ENCODE assay signal across 22 cellular contexts in genomic region chr9:70949239-70949638, GRCh38.
A peak's percentile ranks its signal among the peaks of the same experiment; 100 is the strongest.
DNase-seq lines count a peak whose midpoint lies in the region; ATAC-seq lines count a peak whose summit lies in the region.
"Had no signal": no experiment of that assay in that cellular context is flagged by ENCODE, and none has a peak within 500 bp of the region (broad histone marks: within the 10 kb centered on the region; RNA-seq: fewer than 3 reads in every experiment).

No MANE protein-coding gene starts in this region.

- peak; percentile 50 for DNase-seq in RPMI8226
- no peak for DNase-seq in ecto neural progenitor cell (ENCODE audit: low spot score)
- no peak for DNase-seq in NCI-H748 (lab: John Stamatoyannopoulos, UW; ENCODE audit: unreplicated experiment)
- no peak for DNase-seq in NCI-H446 treated with DMSO at 0.1 percent for 48 hours (lab: John Stamatoyannopoulos, UW)
- DNase-seq: activated CD8-positive, alpha-beta memory T cell treated with anti-CD3 and anti-CD28 coated beads for 24 hours; activated gamma-delta T cell treated with Interleukin-2 at 50 U/mL for 16 hours; activated naive CD8-positive, alpha-beta T cell treated with anti-CD3 and anti-CD28 coated beads, Interleukin-2, amount 50 U/mL, for 24 hours; activated T-cell treated with anti-CD3 and anti-CD28 coated beads, Interleukin-2, amount 50 U/mL, for 1 hour; Calu3; kidney glomerular epithelial cell; lower lobe of right lung; mucosa of descending colon; NCI-H1417 treated with DMSO at 0.1 percent for 48 hours; NCI-H2107; NCI-H510A treated with DMSO at 0.1 percent for 48 hours; ovary; upper lobe of right lung had no signal

- ATAC-seq in GM18861 (IDR thresholded peaks at IDR 0.05; ENCODE audit: unreplicated experiment) (peak; percentile 54), GM21515 (IDR thresholded peaks at IDR 0.05; ENCODE audit: unreplicated experiment) (peak; percentile 51), HG03354 (IDR thresholded peaks at IDR 0.05; ENCODE audit: poor library complexity, severe bottlenecking, unreplicated experiment) (peak; percentile 66), GM19455 (IDR thresholded peaks at IDR 0.05; ENCODE audit: unreplicated experiment) (no peak)
- ATAC-seq: activated naive CD8-positive, alpha-beta T cell treated with anti-CD3 and anti-CD28 coated beads, Interleukin-2, amount 50 U/mL, for 24 hours; lower lobe of right lung; mucosa of descending colon; stimulated activated memory B cell treated with anti-CD40 and anti-IgM and Interleukin-4, amounts not matched to agents 10 μg/mL and 1 μg/mL and 100 μg/mL, for 72 hours; upper lobe of right lung had no signal
